17 cellular contexts compared by ENCODE assay signal in genomic region chr7:132825932-132826480, GRCh38.
"Had no signal": no experiment of that assay in that cellular context is flagged by ENCODE, and none has a peak within 500 bp of the region (broad histone marks: within the 10 kb centered on the region; RNA-seq: fewer than 3 reads in every experiment).

No MANE protein-coding gene starts in this region.

- FAIRE-seq: endometrium, TTC549 had no signal

- DNase-seq: activated CD4-positive, alpha-beta T cell treated with anti-CD3 and anti-CD28 coated beads, Interleukin-2, amount 50 U/mL, for 1 hour; activated effector memory CD4-positive, alpha-beta T cell treated with Interleukin-2 at 50 U/mL for 16 hours; activated T-cell treated with anti-CD3 and anti-CD28 coated beads, Interleukin-2, amount 50 U/mL, for 24 hours; amniotic stem cell; foreskin melanocyte; ovary; retina; stimulated activated CD4-positive, alpha-beta T cell treated with anti-CD3 and anti-CD28 coated beads, Interleukin-15, amount 100 ng/mL, for 24 hours; stimulated activated CD4-positive, alpha-beta T cell treated with anti-CD3 and anti-CD28 coated beads, Interleukin-4, amount 100 ng/mL, for 4 hours; stomach; tibial artery; uterus had no signal

- ATAC-seq: activated naive CD4-positive, alpha-beta T cell treated with anti-CD3 and anti-CD28 coated beads, Interleukin-2, amount 50 U/mL, for 72 hours; esophagus mucosa had no signal

- H3K27ac ChIP-seq: breast epithelium, ovary, stomach, tibial artery, uterus had no signal
